ENCODE assay signal across 8 cellular contexts in genomic region chr15:34583399-34584320, GRCh38. TPM values are rescaled to one million over a fixed set of nuclear protein-coding genes. Genes with fewer than 3 reads are reported as not detected.
DNase-seq lines count a peak whose midpoint lies in the region; ATAC-seq and TF ChIP-seq lines count a peak whose summit lies in the region.

Gene GOLGA8B (minus strand): TSS chr15:34583651. CDS start chr15:34535912, 47,739 bp downstream.

- H3K27ac ChIP-seq in ACC112 (ENCODE audit: low read depth, low read length): no peak within 1 kb of the TSS
- no peak within 1 kb of the TSS for H3K27ac ChIP-seq in ectodermal cell (ENCODE audit: insufficient read depth, low read depth, low read length, poor library complexity, severe bottlenecking)
- H3K27ac ChIP-seq in lung (ENCODE audit: low read depth in 1 of 2, low read length in 1 of 2): peak within 1 kb of the TSS in 1 of 2 donors; percentile 77

- no peak for TF ChIP-seq CTCF in lung (IDR thresholded peaks at IDR 0.05; ENCODE audit: control extremely low read depth, extremely low read depth)

- peaks cover 17% of the 10 kb centered on the region for H3K79me2 ChIP-seq in ACC112 (ENCODE audit: control insufficient read depth, insufficient read depth, low read length, unreplicated experiment)

- ATAC-seq in GM18861 (IDR thresholded peaks at IDR 0.05; ENCODE audit: unreplicated experiment) (peak; percentile 78), HG03095 (IDR thresholded peaks at IDR 0.05; ENCODE audit: unreplicated experiment) (peak; percentile 60), lung (ENCODE audit: insufficient read depth, low FRiP score) (peak; percentile 76)

- H3K4me3 ChIP-seq in ACC112 (ENCODE audit: low read depth, low read length) (peak within 1 kb of the TSS; percentile 99), ectodermal cell (ENCODE audit: insufficient read depth, low read depth, low read length) (peak within 1 kb of the TSS; percentile 80), lung (peak within 1 kb of the TSS; percentile 66)

- peak; percentile 47 for DNase-seq in NCI-H510A treated with DMSO at 0.1 percent for 48 hours (lab: John Stamatoyannopoulos, UW)
- peak; percentile 70 to 77 for DNase-seq in activated CD4-positive, alpha-beta T cell treated with anti-CD3 and anti-CD28 coated beads, Interleukin-2, amount 50 U/mL, for 4 hours
- DNase-seq in lung (ENCODE audit: low spot score): peak; percentile 70
- DNase-seq in stimulated activated CD4-positive, alpha-beta T cell treated with anti-CD3 and anti-CD28 coated beads, TNF-alpha, amount 100 ng/mL, for 4 hours (ENCODE audit: low read depth in 3 of 3): peak; percentile 61 to 69 (median 67)

- no peaks in the 10 kb centered on the region for H3K27me3 ChIP-seq in ACC112 (ENCODE audit: insufficient read depth, low read length)
- H3K27me3 ChIP-seq in ectodermal cell (ENCODE audit: control insufficient read depth, insufficient read depth, low read length, poor library complexity, severe bottlenecking): peaks cover 18% of the 10 kb centered on the region
- no peaks in the 10 kb centered on the region for H3K27me3 ChIP-seq in lung (ENCODE audit: control insufficient read depth, insufficient read depth)

- H3K4me1 ChIP-seq in ACC112 (ENCODE audit: control insufficient read depth, insufficient read depth, low read length, unreplicated experiment): peaks cover 7% of the 10 kb centered on the region
- H3K4me1 ChIP-seq in ectodermal cell (ENCODE audit: control insufficient read depth, insufficient read depth, low read length): peaks cover 3% of the 10 kb centered on the region
- H3K4me1 ChIP-seq in lung (ENCODE audit: control insufficient read depth in 2 of 2, insufficient read depth in 2 of 2, low read length in 2 of 2): peaks cover 0 to 6% of the 10 kb centered on the region in 2 donors

- H2AFZ ChIP-seq in ACC112 (ENCODE audit: low read length, unreplicated experiment): peak within 1 kb of the TSS; percentile 91

- H3K9me3 ChIP-seq in ectodermal cell (ENCODE audit: control insufficient read depth, low read length) (no peaks in the 10 kb centered on the region), lung (ENCODE audit: control insufficient read depth in 2 of 2, insufficient read depth in 1 of 2, low read length in 1 of 2) (peaks cover 0 to 1% of the 10 kb centered on the region in 2 donors)

- WGBS in ectodermal cell, 2 experiments: 1% methylated on average over 101 of the region's 101 CpGs
- 1% methylated on average over 67 to 101 of the region's 101 CpGs for WGBS in lung, 2 donors

- H3K36me3 ChIP-seq in ACC112 (ENCODE audit: insufficient read depth, low read length): no peaks in the 10 kb centered on the region
- no peaks in the 10 kb centered on the region for H3K36me3 ChIP-seq in ectodermal cell (ENCODE audit: control insufficient read depth, insufficient read depth, low read length)
- H3K36me3 ChIP-seq in lung (ENCODE audit: control insufficient read depth in 2 of 2, insufficient read depth in 2 of 2, low read length in 2 of 2): no peaks in the 10 kb centered on the region

RNA-seq across cellular contexts. Expression of gene GOLGA8B, which starts in this region (rescaled TPM):
- 85.9 TPM for polyA plus RNA-seq in ectodermal cell (2013, experiment 1 of 4)
- 86.4 TPM for polyA plus RNA-seq in ectodermal cell (2013, experiment 2 of 4)
- polyA plus RNA-seq in ectodermal cell (2013, experiment 3 of 4): 72.2 TPM
- polyA plus RNA-seq in ectodermal cell (2013, experiment 4 of 4): 72.7 TPM
- 10 to 100 TPM; 64.1 to 69.9 TPM for total RNA-seq in lung
- 10 to 100 TPM in 1 of 2 donors, 1 to 10 TPM in 1; 5.9 to 92.3 TPM for polyA plus RNA-seq in lung
